9 cellular contexts compared by ENCODE assay signal in genomic region chr3:139935071-139935865, GRCh38. TPM values are rescaled to one million over a fixed set of nuclear protein-coding genes. Genes with fewer than 3 reads are reported as not detected.
A peak's percentile ranks its signal among the peaks of the same experiment; 100 is the strongest.
DNase-seq lines count a peak whose midpoint lies in the region; ATAC-seq and TF ChIP-seq lines count a peak whose summit lies in the region.
"Had no signal": no experiment of that assay in that cellular context is flagged by ENCODE, and none has a peak within 500 bp of the region (broad histone marks: within the 10 kb centered on the region; RNA-seq: fewer than 3 reads in every experiment).

CLSTN2 (plus strand) TSS chr3:139935185.

- peak within 1 kb of the TSS; percentile 58; the same call in 1 of the 2 replicates for H3K4me2 ChIP-seq in IMR-90 (ENCODE audit: low read depth, low read length)

- no peak within 1 kb of the TSS for H2BK15ac ChIP-seq in IMR-90 (ENCODE audit: low read depth, low read length)

- no peak within 1 kb of the TSS for H3K14ac ChIP-seq in IMR-90 (replicated peaks; ENCODE audit: low read depth, low read length)

- H3K9me3 ChIP-seq in A673 (ENCODE audit: low read depth, low read length, poor library complexity, severe bottlenecking) (no peaks in the 10 kb centered on the region), IMR-90 (ENCODE audit: control insufficient read depth, insufficient read depth, low read length) (no peaks in the 10 kb centered on the region), esophagus squamous epithelium (no peaks in the 10 kb centered on the region), upper lobe of right lung (no peaks in the 10 kb centered on the region)

- CTCF ChIA-PET in A673 (lab: Charles Lee) (interaction anchor here (0.6 kb wide), 2 partner anchors 16 to 273 kb away, joined by 3 to 4 read pairs; no protein-coding TSS in a partner anchor), IMR-90 (lab: Yijun Ruan, JAX) (interaction anchor here (0.6 kb wide), 2 partner anchors 20 to 876 kb away, joined by 4 read pairs; no protein-coding TSS in a partner anchor)

- H3K79me1 ChIP-seq in IMR-90 (ENCODE audit: low read depth in 1 of 2, low read length in 2 of 2), result no peaks in the 10 kb centered on the region

- ATAC-seq in IMR-90 (ENCODE audit: low read depth) (peak; percentile 70), upper lobe of right lung (peak; percentile 60), HG03457 (IDR thresholded peaks at IDR 0.05; ENCODE audit: unreplicated experiment) (no peak)
- ATAC-seq: HCT116 had no signal

- H3K4me3 ChIP-seq in A673 (ENCODE audit: low read depth, low read length, poor library complexity, severe bottlenecking), result peak within 1 kb of the TSS; percentile 64
- no peak within 1 kb of the TSS; the same call in 1 of the 2 replicates for H3K4me3 ChIP-seq in GM12865 (ENCODE audit: low read depth, low read length)
- 0 out of 2 replicates have a peak within 1 kb of the TSS, but pooled peaks have one; percentile 34 for H3K4me3 ChIP-seq in IMR-90 (ENCODE audit: insufficient read depth, low read depth, low read length)
- H3K4me3 ChIP-seq in esophagus squamous epithelium, result peak within 1 kb of the TSS; percentile 37 to 69 (median 46)
- peak within 1 kb of the TSS; percentile 40 for H3K4me3 ChIP-seq in upper lobe of right lung

- no peak within 1 kb of the TSS for H4K91ac ChIP-seq in IMR-90 (ENCODE audit: insufficient read depth, low read depth, low read length)

- WGBS in IMR-90 (ENCODE audit: extremely low coverage in 2 of 2, insufficient read length in 1 of 2), 2 experiments, result no CpG with 5 or more reads among the region's 84 CpGs
- no CpG with 5 or more reads among the region's 84 CpGs for WGBS in esophagus squamous epithelium, 2 donors

- H3K56ac ChIP-seq in IMR-90 (ENCODE audit: extremely low read depth, insufficient read depth, low read length), result no peak within 1 kb of the TSS

- TF ChIP-seq CTCF in A673 (conservative IDR thresholded peaks at IDR 0.05; ENCODE audit: low read depth, low read length) (no peak), GM12865 (IDR thresholded peaks at IDR 0.05; ENCODE audit: insufficient read depth, low read depth, low read length, missing control alignments) (no peak), IMR-90 (conservative IDR thresholded peaks at IDR 0.05; ENCODE audit: low read depth, low read length) (no peak), esophagus squamous epithelium (IDR thresholded peaks at IDR 0.05) (peak in 2 of 6 experiments; percentile 14 to 32), upper lobe of right lung (IDR thresholded peaks at IDR 0.05) (no peak)

- H3K18ac ChIP-seq in IMR-90 (ENCODE audit: low read depth, low read length), result no peak within 1 kb of the TSS

- TF ChIP-seq POLR2A in IMR-90 (IDR thresholded peaks at IDR 0.05; ENCODE audit: low read depth, low read length) (no peak), esophagus squamous epithelium (IDR thresholded peaks at IDR 0.05) (peak in 1 of 4 donors; percentile 32)

- TF ChIP-seq RAD21 in IMR-90 (IDR thresholded peaks at IDR 0.05; ENCODE audit: low read length), result no peak

- H3K27ac ChIP-seq in A673 (ENCODE audit: low read depth, low read length, poor library complexity, severe bottlenecking) (peak within 1 kb of the TSS; percentile 26), IMR-90 (ENCODE audit: insufficient read depth, low read length) (no peak within 1 kb of the TSS), esophagus squamous epithelium (peak within 1 kb of the TSS in 1 of 4 donors; percentile 52), upper lobe of right lung (no peak within 1 kb of the TSS)

- H3K4me1 ChIP-seq in A673 (ENCODE audit: insufficient read depth, low read length, poor library complexity, severe bottlenecking) (peaks cover 14% of the 10 kb centered on the region), IMR-90 (ENCODE audit: control insufficient read depth, insufficient read depth, low read length) (no peaks in the 10 kb centered on the region), esophagus squamous epithelium (peaks cover 13 to 25% (median 14%) of the 10 kb centered on the region in 3 donors), upper lobe of right lung (peaks cover 18% of the 10 kb centered on the region)

- H3K27me3 ChIP-seq in A673 (replicated peaks; ENCODE audit: insufficient read depth, low read depth, low read length, poor library complexity) (peaks cover 26% of the 10 kb centered on the region), IMR-90 (ENCODE audit: control insufficient read depth, insufficient read depth, low read length) (peaks cover 22% of the 10 kb centered on the region), esophagus squamous epithelium (peaks cover 0 to 66% (median 4%) of the 10 kb centered on the region in 4 donors), upper lobe of right lung (peaks cover 42% of the 10 kb centered on the region)

- POLR2A ChIA-PET in A673 (lab: Charles Lee; ENCODE audit: low non-redundant PET) (interaction anchor here (0.6 kb wide), 1 partner anchor 346 kb away, joined by 3 read pairs; no protein-coding TSS in a partner anchor), IMR-90 (lab: Charles Lee; ENCODE audit: unreplicated experiment) (no interaction called here)

- H3K4ac ChIP-seq in IMR-90 (ENCODE audit: low read depth, low read length), result no peak within 1 kb of the TSS

- H2AK9ac ChIP-seq in IMR-90 (replicated peaks; ENCODE audit: low read depth, low read length, poor library complexity), result no peak within 1 kb of the TSS

- H2BK120ac ChIP-seq in IMR-90 (ENCODE audit: low read depth, low read length), result no peak within 1 kb of the TSS

- no peak within 1 kb of the TSS for H3K9ac ChIP-seq in IMR-90 (ENCODE audit: low read depth, low read length)

- no peaks in the 10 kb centered on the region for H3K9me1 ChIP-seq in IMR-90 (ENCODE audit: insufficient read depth, low read length)

- dilution Hi-C loops in IMR-90 (cut with HindIII; ENCODE audit: low sequenced_read_pairs, unreplicated experiment), result no loop called here

- H2BK20ac ChIP-seq in IMR-90 (ENCODE audit: low read depth, low read length), result no peak within 1 kb of the TSS

- no TSS peak for BruUV-seq in A673 (replicated peaks; lab: Mats Ljungman, UMichigan)
- no TSS peak for BruUV-seq in IMR-90 (replicated peaks; lab: Mats Ljungman, UMichigan)

- H3K36me3 ChIP-seq in A673 (ENCODE audit: insufficient read depth, low read length, poor library complexity, severe bottlenecking) (no peaks in the 10 kb centered on the region), IMR-90 (ENCODE audit: control insufficient read depth, insufficient read depth, low read length) (no peaks in the 10 kb centered on the region), esophagus squamous epithelium (no peaks in the 10 kb centered on the region), upper lobe of right lung (no peaks in the 10 kb centered on the region)

- H2BK5ac ChIP-seq in IMR-90 (ENCODE audit: low read depth, low read length, poor library complexity, severe bottlenecking), result no peak within 1 kb of the TSS

- H4K8ac ChIP-seq in IMR-90 (ENCODE audit: low read depth in 2 of 2, low read length in 2 of 2), result no peak within 1 kb of the TSS

- H3K23ac ChIP-seq in IMR-90 (ENCODE audit: low read depth, low read length), result no peak within 1 kb of the TSS

- DNase-seq in A673 (ENCODE audit: low spot score) (peak; percentile 82), GM12865 (ENCODE audit: low read depth) (peak; percentile 40), IMR-90 (no peak), SK-N-DZ (ENCODE audit: low spot score) (peak; percentile 28), esophagus squamous epithelium (lab: John Stamatoyannopoulos, UW) (no peak), mucosa of gallbladder (ENCODE audit: low spot score) (peak; percentile 55), upper lobe of right lung (peak; percentile 70)

- intact Hi-C loops in A673 (cut with micrococcal nuclease; ENCODE audit: unreplicated experiment) (loop anchor here (2.0 to 5.0 kb wide), 3 partner anchors 116 to 802 kb away; no protein-coding TSS in a partner anchor), IMR-90 (cut with micrococcal nuclease) (no loop called here), esophagus squamous epithelium (cut with DNase I) (no loop called here), upper lobe of right lung (cut with DNase I) (no loop called here)

- peak within 1 kb of the TSS; percentile 64 for H2AFZ ChIP-seq in IMR-90 (replicated peaks; ENCODE audit: low read length, poor library complexity)

- H2AK5ac ChIP-seq in IMR-90 (ENCODE audit: low read depth, low read length), result no peak within 1 kb of the TSS

- no peak within 1 kb of the TSS for H4K5ac ChIP-seq in IMR-90 (ENCODE audit: low read depth, low read length)

- in situ Hi-C loops in IMR-90 (cut with MboI; ENCODE audit: low sequenced_read_pairs), result loop anchor here (25.0 kb wide), 1 partner anchor 927 kb away; no protein-coding TSS in a partner anchor

- no peaks in the 10 kb centered on the region for H4K20me1 ChIP-seq in IMR-90 (ENCODE audit: insufficient read depth, low read length)

TF ChIP-seq in IMR-90, 13 proteins besides CTCF, POLR2A, EP300 and RAD21:
- TF ChIP-seq RFX5 (IDR thresholded peaks at IDR 0.05; ENCODE audit: low read depth, low read length) (no peak), BHLHE40 (IDR thresholded peaks at IDR 0.05; ENCODE audit: low read depth, low read length) (no peak)
- TF ChIP-seq, protein P1, sequence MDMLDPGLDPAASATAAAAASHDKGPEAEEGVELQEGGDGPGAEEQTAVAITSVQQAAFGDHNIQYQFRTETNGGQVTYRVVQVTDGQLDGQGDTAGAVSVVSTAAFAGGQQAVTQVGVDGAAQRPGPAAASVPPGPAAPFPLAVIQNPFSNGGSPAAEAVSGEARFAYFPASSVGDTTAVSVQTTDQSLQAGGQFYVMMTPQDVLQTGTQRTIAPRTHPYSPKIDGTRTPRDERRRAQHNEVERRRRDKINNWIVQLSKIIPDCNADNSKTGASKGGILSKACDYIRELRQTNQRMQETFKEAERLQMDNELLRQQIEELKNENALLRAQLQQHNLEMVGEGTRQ (IDR thresholded peaks at IDR 0.05; ENCODE audit: low read depth, low read length), result no peak
- TF ChIP-seq, protein P2, sequence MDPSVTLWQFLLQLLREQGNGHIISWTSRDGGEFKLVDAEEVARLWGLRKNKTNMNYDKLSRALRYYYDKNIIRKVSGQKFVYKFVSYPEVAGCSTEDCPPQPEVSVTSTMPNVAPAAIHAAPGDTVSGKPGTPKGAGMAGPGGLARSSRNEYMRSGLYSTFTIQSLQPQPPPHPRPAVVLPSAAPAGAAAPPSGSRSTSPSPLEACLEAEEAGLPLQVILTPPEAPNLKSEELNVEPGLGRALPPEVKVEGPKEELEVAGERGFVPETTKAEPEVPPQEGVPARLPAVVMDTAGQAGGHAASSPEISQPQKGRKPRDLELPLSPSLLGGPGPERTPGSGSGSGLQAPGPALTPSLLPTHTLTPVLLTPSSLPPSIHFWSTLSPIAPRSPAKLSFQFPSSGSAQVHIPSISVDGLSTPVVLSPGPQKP (IDR thresholded peaks at IDR 0.05; ENCODE audit: borderline replicate concordance, low read depth, low read length), result no peak

RNA-seq across cellular contexts. Expression of gene CLSTN2, which starts in this region (rescaled TPM):
- total RNA-seq in A673 (2021) (41.0 and 50.7 TPM in 2 replicates), IMR-90 (2012; rRNA removed) (under 0.01 TPM in 2 replicates), esophagus squamous epithelium (1 to 10 TPM in 3 of 4 donors, under 1 TPM in 1; 0.53 to 5.0 (median 3.1) TPM), mucosa of gallbladder (7.1 TPM), upper lobe of right lung (3.0 TPM)
- polyA plus RNA-seq in IMR-90 (2012; rRNA removed), result 0.07 TPM in 2 replicates
- 0.04 and 0.12 TPM in 2 replicates for polyA plus RNA-seq in IMR-90 (2012; cell fraction: cytosol; rRNA removed)
- polyA plus RNA-seq in IMR-90 (2012; cell fraction: nucleus; rRNA removed; ENCODE audit: low replicate concordance), result 0.02 and 0.06 TPM in 2 replicates
- 0.06 and 0.17 TPM in 2 replicates for polyA plus RNA-seq in SK-N-DZ (2014; cell fraction: cytosol; rRNA removed)
- polyA plus RNA-seq in SK-N-DZ (2014; cell fraction: nucleus; rRNA removed), result 0.06 and 0.61 TPM in 2 replicates

Comparison
In these comparisons a context has a peak if more than half of its experiments do, and no peak if none do; other contexts are left out.
1. Peak in ATAC-seq, H3K4me3 ChIP-seq and H3K4me2 ChIP-seq in IMR-90; RNA of the gene not detected or under 1 TPM.
2. DNase-seq: peak in A673 (single experiment), GM12865 (single experiment), SK-N-DZ (single experiment), mucosa of gallbladder (single experiment) and upper lobe of right lung (single experiment); none in IMR-90 (single experiment) and esophagus squamous epithelium (single experiment).